In the genomic region with DNA sequence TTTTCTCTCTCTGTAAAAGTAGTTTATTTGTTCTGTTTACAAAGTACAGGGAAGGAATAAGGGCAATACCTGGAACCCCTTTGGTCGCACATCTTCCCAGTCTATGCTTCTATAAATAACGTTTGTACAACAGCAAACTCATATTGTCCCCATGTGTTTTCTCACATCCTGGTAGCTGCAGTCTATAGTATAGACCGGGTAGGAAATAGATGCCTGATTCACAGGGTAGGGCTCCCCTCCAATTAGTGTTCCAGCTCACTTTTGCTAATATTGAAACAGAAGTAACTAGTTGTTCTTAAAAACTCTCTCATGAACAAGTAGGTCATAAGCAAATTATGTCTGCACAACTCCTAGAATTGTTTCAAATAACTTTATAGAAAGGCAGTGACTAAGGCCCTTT, we compare ENCODE assay signal across 12 cellular contexts. TPM values are rescaled to one million over a fixed set of nuclear protein-coding genes. Genes with fewer than 3 reads are reported as not detected.
DNase-seq lines count a peak whose midpoint lies in the region; ATAC-seq and TF ChIP-seq lines count a peak whose summit lies in the region.
"Had no signal": no experiment of that assay in that cellular context is flagged by ENCODE, and none has a peak within 500 bp of the region (broad histone marks: within the 10 kb centered on the region; RNA-seq: fewer than 3 reads in every experiment).

No MANE protein-coding gene starts in this region.

- POLR2A ChIA-PET in activated B cell treated with CpG ODN at 0.5 μM for 24 hours (lab: Charles Lee) = interaction anchor here (1.9 to 12.2 kb wide), 2 partner anchors 11 to 17 kb away, joined by 13 to 237 read pairs; a partner anchor contains a TSS
- POLR2A ChIA-PET in HEK293T (lab: Yijun Ruan, JAX) = interaction anchor here (2.2 kb wide), 1 partner anchor 17 kb away, joined by 20 read pairs; a partner anchor contains a TSS

- peaks cover 48% of the 10 kb centered on the region for H3K4me1 Mint-ChIP-seq in activated naive CD4-positive, alpha-beta T cell treated with anti-CD3 and anti-CD28 coated beads for 36 hours (ENCODE audit: low read depth)
- H3K4me1 Mint-ChIP-seq in activated B cell treated with CpG ODN at 0.5 μM for 24 hours (peaks cover 57% of the 10 kb centered on the region), immature natural killer cell (peaks cover 66 to 68% of the 10 kb centered on the region in 2 donors)

- H3K27ac Mint-ChIP-seq in activated naive CD4-positive, alpha-beta T cell treated with anti-CD3 and anti-CD28 coated beads for 36 hours = peak overlapping the region; percentile 84
- H3K27ac Mint-ChIP-seq in activated B cell treated with CpG ODN at 0.5 μM for 24 hours (peak overlapping the region; percentile 99), immature natural killer cell (peak overlapping the region; percentile 94 to 100 (median 94))

- peaks cover 0 to 50% (median 14%) of the 10 kb centered on the region in 4 donors for H3K4me1 ChIP-seq in tibial nerve

- no peak overlapping the region for H3K4me3 ChIP-seq in tibial nerve

- WGBS in tibial nerve, 2 donors = 81 to 83% methylated on average over 3 of the region's 3 CpGs

- peaks cover 27% of the 10 kb centered on the region for H3K36me3 Mint-ChIP-seq in activated naive CD4-positive, alpha-beta T cell treated with anti-CD3 and anti-CD28 coated beads for 36 hours (ENCODE audit: low read depth)
- H3K36me3 Mint-ChIP-seq in activated B cell treated with CpG ODN at 0.5 μM for 24 hours (ENCODE audit: low read depth) = peaks cover 18% of the 10 kb centered on the region
- peaks cover 0 to 4% (median 0%) of the 10 kb centered on the region in 3 donors for H3K36me3 Mint-ChIP-seq in immature natural killer cell

- H3K27me3 Mint-ChIP-seq in activated naive CD4-positive, alpha-beta T cell treated with anti-CD3 and anti-CD28 coated beads for 36 hours (ENCODE audit: low read depth) = no peaks in the 10 kb centered on the region
- H3K27me3 Mint-ChIP-seq in activated B cell treated with CpG ODN at 0.5 μM for 24 hours (no peaks in the 10 kb centered on the region), immature natural killer cell (ENCODE audit: low read depth in 3 of 3) (peaks cover 0 to 2% (median 2%) of the 10 kb centered on the region in 3 donors)
- H3K27me3 Mint-ChIP-seq: type B pancreatic cell had no signal

- TF ChIP-seq EP300 in tibial nerve (IDR thresholded peaks at IDR 0.05) = no peak

- H3K36me3 ChIP-seq in tibial nerve = peaks cover 0 to 11% (median 0%) of the 10 kb centered on the region in 3 donors

- no peaks in the 10 kb centered on the region for H3K9me3 Mint-ChIP-seq in activated naive CD4-positive, alpha-beta T cell treated with anti-CD3 and anti-CD28 coated beads for 36 hours
- no peaks in the 10 kb centered on the region for H3K9me3 Mint-ChIP-seq in activated B cell treated with CpG ODN at 0.5 μM for 24 hours
- H3K9me3 Mint-ChIP-seq in immature natural killer cell = no peaks in the 10 kb centered on the region
- H3K9me3 Mint-ChIP-seq: type B pancreatic cell had no signal

- no peak for TF ChIP-seq CTCF in activated B cell treated with CpG ODN at 0.5 μM for 24 hours (IDR thresholded peaks at IDR 0.05)
- no peak for TF ChIP-seq CTCF in tibial nerve (IDR thresholded peaks at IDR 0.05)

- no peak for ATAC-seq in activated B cell treated with CpG ODN at 0.5 μM for 24 hours (ENCODE audit: low read depth)
- ATAC-seq in HG02759 (IDR thresholded peaks at IDR 0.05; ENCODE audit: unreplicated experiment) = no peak
- ATAC-seq in HG02970 (IDR thresholded peaks at IDR 0.05; ENCODE audit: low FRiP score, unreplicated experiment) = no peak

- H3K4me3 Mint-ChIP-seq in activated naive CD4-positive, alpha-beta T cell treated with anti-CD3 and anti-CD28 coated beads for 36 hours = no peak overlapping the region
- H3K4me3 Mint-ChIP-seq in activated B cell treated with CpG ODN at 0.5 μM for 24 hours = peak overlapping the region; percentile 81
- H3K4me3 Mint-ChIP-seq in immature natural killer cell = peak overlapping the region in 3 of 5 donors; percentile 14 to 65 (median 15)
- H3K4me3 Mint-ChIP-seq: type B pancreatic cell had no signal

- no peaks in the 10 kb centered on the region for H3K9me3 ChIP-seq in tibial nerve

- no peaks in the 10 kb centered on the region for H3K27me3 ChIP-seq in tibial nerve

- H3K27ac ChIP-seq in tibial nerve = peak overlapping the region in 3 of 4 donors; percentile 49 to 82 (median 78)

- intact Hi-C loops in activated naive CD4-positive, alpha-beta T cell treated with anti-CD3 and anti-CD28 coated beads for 36 hours (cut with micrococcal nuclease) = loop anchor here (1.0 to 5.0 kb wide), 3 partner anchors 12 to 482 kb away; no protein-coding TSS in a partner anchor
- intact Hi-C loops in activated B cell treated with CpG ODN at 0.5 μM for 24 hours (cut with micrococcal nuclease) = loop anchor here (1.0 to 5.0 kb wide), 6 partner anchors 15 to 353 kb away; a partner anchor contains a TSS

- no peak for TF ChIP-seq POLR2A in tibial nerve (IDR thresholded peaks at IDR 0.05)

- CTCF ChIA-PET in activated naive CD4-positive, alpha-beta T cell treated with anti-CD3 and anti-CD28 coated beads for 36 hours (lab: Charles Lee) = interaction anchor here (0.7 kb wide), 1 partner anchor 56 kb away, joined by 3 read pairs; no protein-coding TSS in a partner anchor
- CTCF ChIA-PET in activated B cell treated with CpG ODN at 0.5 μM for 24 hours (lab: Charles Lee) = interaction anchor here (1.9 to 2.4 kb wide), 3 partner anchors 17 to 53 kb away, joined by 4 to 21 read pairs (median 11); a partner anchor contains a TSS
- CTCF ChIA-PET in HEK293T (lab: Yijun Ruan, JAX) = no interaction called here

- DNase-seq in activated naive CD4-positive, alpha-beta T cell treated with anti-CD3 and anti-CD28 coated beads for 36 hours = peak; percentile 24
- no peak for DNase-seq in activated naive CD4-positive, alpha-beta T cell treated with anti-CD3 and anti-CD28 coated beads, Interleukin-2, amount 50 U/mL, for 16 hours
- DNase-seq in activated B cell treated with CpG ODN at 0.5 μM for 24 hours (no peak), immature natural killer cell (no peak), tibial nerve (ENCODE audit: low spot score in 2 of 2) (no peak), HEK293T (ENCODE audit: extremely low spot score) (no peak)
- DNase-seq: effector CD8-positive, alpha-beta T cell; GOT3; NCI-H2029 had no signal

TF ChIP-seq in HEK293T, 16 proteins besides CTCF, POLR2A, EP300 and RAD21:
- TF ChIP-seq SUZ12 (IDR thresholded peaks at IDR 0.05) = no peak
- no peak for TF ChIP-seq FOXK2 (IDR thresholded peaks at IDR 0.05)
- TF ChIP-seq HDGF (IDR thresholded peaks at IDR 0.05; ENCODE audit: borderline replicate concordance) = no peak
- no peak for TF ChIP-seq FOXA1 (IDR thresholded peaks at IDR 0.05)
- no peak for TF ChIP-seq BHLHE40 (IDR thresholded peaks at IDR 0.05; ENCODE audit: borderline replicate concordance)
- TF ChIP-seq SP1 (IDR thresholded peaks at IDR 0.05) = no peak
- no peak for TF ChIP-seq FOXM1 (IDR thresholded peaks at IDR 0.05; ENCODE audit: borderline replicate concordance)
- no peak for TF ChIP-seq CTBP1 (IDR thresholded peaks at IDR 0.05; ENCODE audit: borderline replicate concordance)
- TF ChIP-seq ELF4 (IDR thresholded peaks at IDR 0.05) = no peak
- no peak for TF ChIP-seq LEF1 (IDR thresholded peaks at IDR 0.05; ENCODE audit: borderline replicate concordance)
- TF ChIP-seq NFRKB (IDR thresholded peaks at IDR 0.05) = no peak
- TF ChIP-seq, protein P1, sequence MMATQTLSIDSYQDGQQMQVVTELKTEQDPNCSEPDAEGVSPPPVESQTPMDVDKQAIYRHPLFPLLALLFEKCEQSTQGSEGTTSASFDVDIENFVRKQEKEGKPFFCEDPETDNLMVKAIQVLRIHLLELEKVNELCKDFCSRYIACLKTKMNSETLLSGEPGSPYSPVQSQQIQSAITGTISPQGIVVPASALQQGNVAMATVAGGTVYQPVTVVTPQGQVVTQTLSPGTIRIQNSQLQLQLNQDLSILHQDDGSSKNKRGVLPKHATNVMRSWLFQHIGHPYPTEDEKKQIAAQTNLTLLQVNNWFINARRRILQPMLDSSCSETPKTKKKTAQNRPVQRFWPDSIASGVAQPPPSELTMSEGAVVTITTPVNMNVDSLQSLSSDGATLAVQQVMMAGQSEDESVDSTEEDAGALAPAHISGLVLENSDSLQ (IDR thresholded peaks at IDR 0.05) = no peak
- no peak for TF ChIP-seq TARDBP (IDR thresholded peaks at IDR 0.05)
- TF ChIP-seq ZNF384 (IDR thresholded peaks at IDR 0.05) = no peak
TF ChIP-seq in HEK293T: peak in this region for 0.

RNA-seq across cellular contexts. Expression of a gene that starts 17.7 kb away (rescaled TPM):
- 10 to 100 TPM; 25.9 to 27.0 TPM for total RNA-seq in activated naive CD4-positive, alpha-beta T cell treated with anti-CD3 and anti-CD28 coated beads for 36 hours
- total RNA-seq in activated B cell treated with CpG ODN at 0.5 μM for 24 hours (49.0 and 51.7 TPM in 2 replicates), tibial nerve (10 to 100 TPM; 71.0 to 94.0 (median 76.2) TPM)
- 10 to 100 TPM; 12.9 to 22.1 (median 14.0) TPM for polyA plus RNA-seq in immature natural killer cell
